ENCODE assay signal across 20 cellular contexts in genomic region chr13:77836423-77836822, GRCh38.
DNase-seq lines count a peak whose midpoint lies in the region; ATAC-seq, FAIRE-seq and TF ChIP-seq lines count a peak whose summit lies in the region.
"Had no signal": no experiment of that assay in that cellular context is flagged by ENCODE, and none has a peak within 500 bp of the region (broad histone marks: within the 10 kb centered on the region; RNA-seq: fewer than 3 reads in every experiment).

No MANE protein-coding gene starts in this region.

- FAIRE-seq in GM19239 (lab: Jason Lieb, UNC), result no peak
- FAIRE-seq: GM12891, HTR-8/SVneo had no signal

- H3F3A ChIP-seq in GM23248 (ENCODE audit: insufficient read depth) (no peaks in the 10 kb centered on the region), PC-3 (ENCODE audit: low read length, unreplicated experiment) (no peaks in the 10 kb centered on the region)

- in situ Hi-C loops in GM23248 (cut with MboI), result no loop called here

- 0 out of 2 replicates have a peak, but pooled peaks cover 4% of the 10 kb centered on the region for H3K4me1 ChIP-seq in GM23248 (ENCODE audit: insufficient read depth)
- H3K4me1 ChIP-seq in PC-3 (ENCODE audit: insufficient read depth, low read length), result no peaks in the 10 kb centered on the region
- H3K4me1 ChIP-seq: prostate gland had no signal

- CTCF ChIA-PET in PC-3 (lab: Charles Lee), result no interaction called here

- H4K20me1 ChIP-seq in GM23248 (ENCODE audit: insufficient read depth) (no peaks in the 10 kb centered on the region), PC-3 (ENCODE audit: low read length) (no peaks in the 10 kb centered on the region)

- no TSS peak for BruUV-seq in PC-3 (replicated peaks; lab: Mats Ljungman, UMichigan)

- TF ChIP-seq CTCF in fibroblast of mammary gland (conservative IDR thresholded peaks at IDR 0.05; ENCODE audit: control insufficient read depth, insufficient read depth, low read depth, low read length), result no peak
- no peak for TF ChIP-seq CTCF in omental fat pad (IDR thresholded peaks at IDR 0.05)
- no peak for TF ChIP-seq CTCF in PC-3 (conservative IDR thresholded peaks at IDR 0.05; ENCODE audit: low read depth, low read length)

- no peaks in the 10 kb centered on the region for H3K9me3 ChIP-seq in GM23248 (ENCODE audit: low read depth)
- H3K9me3 ChIP-seq in PC-3 (ENCODE audit: low read length), result no peaks in the 10 kb centered on the region
- H3K9me3 ChIP-seq: HAP-1, prostate gland had no signal

- ATAC-seq in omental fat pad (ENCODE audit: low FRiP score) (peak; percentile 39), GM18867 (IDR thresholded peaks at IDR 0.05; ENCODE audit: unreplicated experiment) (no peak), PC-3 (no peak)
- no peak for ATAC-seq in activated CD4-positive, CD25-positive, alpha-beta regulatory T cell treated with anti-CD3 and anti-CD28 coated beads, Interleukin-2, amount 50 U/mL, for 24 hours
- ATAC-seq: activated CD8-positive, alpha-beta T cell treated with anti-CD3 and anti-CD28 coated beads for 36 hours; naive thymus-derived CD8-positive, alpha-beta T cell had no signal

- H3K4me2 ChIP-seq in GM23248 (ENCODE audit: unreplicated experiment) (no peak overlapping the region), PC-3 (ENCODE audit: low read length) (no peak overlapping the region)

- H3K27me3 ChIP-seq in GM23248 (replicated peaks; ENCODE audit: insufficient read depth) (no peaks in the 10 kb centered on the region), PC-3 (ENCODE audit: low read length) (no peaks in the 10 kb centered on the region)
- H3K27me3 ChIP-seq: cardiac muscle cell had no signal

- no peaks in the 10 kb centered on the region for H3K9me2 ChIP-seq in GM23248 (ENCODE audit: insufficient read depth)
- no peaks in the 10 kb centered on the region for H3K9me2 ChIP-seq in PC-3 (replicated peaks; ENCODE audit: low read length)

- H3K4me3 ChIP-seq in GM23248 (no peak overlapping the region), fibroblast of mammary gland (ENCODE audit: control insufficient read depth, low read depth, low read length) (no peak overlapping the region), PC-3 (ENCODE audit: low read length) (no peak overlapping the region)
- H3K4me3 ChIP-seq: cardiac muscle cell, HAP-1, prostate gland had no signal

- no peak for DNase-seq in GM23248
- peak; percentile 71 to 93 for DNase-seq in NOMO-1 (lab: John Stamatoyannopoulos, UW; ENCODE audit: unreplicated experiment in 2 of 2)
- DNase-seq in fibroblast of mammary gland (ENCODE audit: low read depth), result peak; percentile 27
- no peak for DNase-seq in omental fat pad (ENCODE audit: low spot score)
- DNase-seq in PC-3, result no peak
- DNase-seq in GM19239 (ENCODE audit: insufficient read length, low spot score), result no peak
- DNase-seq: activated CD8-positive, alpha-beta T cell treated with anti-CD3 and anti-CD28 coated beads for 36 hours; activated naive CD8-positive, alpha-beta T cell treated with anti-CD3 and anti-CD28 coated beads, Interleukin-2, amount 10 ng/mL, durations not matched to agents 7 days and 5 days; effector CD4-positive, alpha-beta T cell; foreskin fibroblast; naive thymus-derived CD8-positive, alpha-beta T cell; NCI-H526 had no signal

- POLR2A ChIA-PET in PC-3 (lab: Charles Lee; ENCODE audit: unreplicated experiment), result no interaction called here

- H3K79me2 ChIP-seq in GM23248 (ENCODE audit: insufficient read depth) (no peaks in the 10 kb centered on the region), PC-3 (ENCODE audit: low read length) (no peaks in the 10 kb centered on the region)

- 49 to 54% methylated on average over 3 of the region's 3 CpGs for WGBS in GM23248 (ENCODE audit: low coverage in 1 of 2, low lambda C conversion rate in 2 of 2, missing lambda C conversion rate in 2 of 2), 2 experiments

- intact Hi-C loops in PC-3 (cut with micrococcal nuclease), result no loop called here

- H2AFZ ChIP-seq in GM23248, result 0 out of 2 replicates have a peak overlapping the region, but pooled peaks have one; percentile 23
- H2AFZ ChIP-seq in PC-3 (ENCODE audit: low read length), result no peak overlapping the region

- H3K27ac ChIP-seq in GM23248 (no peak overlapping the region), PC-3 (ENCODE audit: low read length) (no peak overlapping the region)
- H3K27ac ChIP-seq: cardiac muscle cell, prostate gland, VCaP had no signal

- no peak overlapping the region for H3K9ac ChIP-seq in GM23248
- no peak overlapping the region for H3K9ac ChIP-seq in PC-3 (ENCODE audit: low read length)

- H3K36me3 ChIP-seq in GM23248 (ENCODE audit: low read depth) (no peaks in the 10 kb centered on the region), PC-3 (ENCODE audit: low read depth, low read length) (no peaks in the 10 kb centered on the region)
- H3K36me3 ChIP-seq: cardiac muscle cell, HAP-1, prostate gland had no signal

Comparison
In these comparisons a context has a peak if more than half of its experiments do, and no peak if none do; other contexts are left out.
1. DNase-seq: peak in NOMO-1 (2 of 2) and fibroblast of mammary gland (single experiment); none in GM23248 (single experiment), omental fat pad (single experiment), PC-3 (single experiment) and GM19239 (single experiment).